Comparison of ENCODE assay signal across 8 cellular contexts in the genomic region with DNA sequence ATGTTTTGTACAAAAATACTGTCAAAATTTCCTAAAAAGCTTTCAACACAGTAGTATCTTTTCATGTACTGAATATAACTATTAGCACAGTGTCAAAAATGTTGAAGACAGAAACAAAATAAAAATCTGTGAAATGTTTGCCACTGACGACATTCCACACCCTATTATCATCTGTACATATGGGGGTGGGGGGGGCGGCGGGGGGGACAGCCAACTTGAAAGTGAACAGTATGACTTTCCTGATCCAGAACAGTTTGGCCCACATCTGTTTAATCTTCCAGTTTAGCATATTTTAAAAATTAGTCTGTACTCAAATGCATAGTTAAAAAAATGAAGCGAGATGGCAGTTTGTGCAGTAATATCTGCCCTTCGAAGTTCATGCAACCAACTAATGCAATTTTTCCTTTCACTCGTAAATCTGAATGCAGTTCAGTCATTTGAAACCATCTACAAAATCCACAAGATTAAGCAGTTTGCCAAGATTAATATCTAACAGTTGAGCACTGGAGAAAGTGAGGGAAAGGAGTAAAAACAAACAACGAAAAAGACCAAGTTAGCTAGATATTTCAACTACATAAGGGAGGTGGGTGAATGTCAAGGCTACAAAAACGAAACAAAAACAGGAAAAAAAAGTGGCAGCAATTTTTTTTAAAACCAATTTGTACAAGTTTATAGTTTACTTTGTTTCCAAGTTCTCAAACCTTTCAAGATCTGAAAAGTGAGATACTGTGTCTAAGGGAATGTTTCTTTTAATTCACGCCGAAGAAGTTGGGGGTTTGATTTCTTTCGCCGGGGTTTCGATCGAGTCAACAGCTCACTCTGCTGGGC. TPM values are rescaled to one million over a fixed set of nuclear protein-coding genes. Genes with fewer than 3 reads are reported as not detected.
DNase-seq lines count a peak whose midpoint lies in the region; ATAC-seq, FAIRE-seq and TF ChIP-seq lines count a peak whose summit lies in the region.

No MANE protein-coding gene starts in this region.

- H3K27me3 ChIP-seq in BLaER1: no peaks in the 10 kb centered on the region

- H3K27ac ChIP-seq in BLaER1 (peak overlapping the region; percentile 98), mesodermal cell (ENCODE audit: low read depth, low read length, severe bottlenecking) (peak overlapping the region; percentile 96)

- FAIRE-seq in GM12891 (lab: Jason Lieb, UNC): no peak

- peaks cover 22 to 24% (median 23%) of the 10 kb centered on the region in 3 donors for H3K4me1 Mint-ChIP-seq in IgD-negative memory B cell

- 2 to 4% methylated on average over 6 to 7 of the region's 14 CpGs for WGBS in mesodermal cell (ENCODE audit: insufficient coverage in 2 of 2), 2 experiments

- H4K20me1 ChIP-seq in BLaER1: peaks cover 34% of the 10 kb centered on the region

- no peak for ATAC-seq in GM21576 (IDR thresholded peaks at IDR 0.05; ENCODE audit: unreplicated experiment)

- H3K9me3 Mint-ChIP-seq in IgD-negative memory B cell: no peaks in the 10 kb centered on the region

- peak overlapping the region; percentile 85 for H3K4me2 ChIP-seq in BLaER1

- peak overlapping the region; percentile 94 to 100 (median 95) for H3K27ac Mint-ChIP-seq in IgD-negative memory B cell

- H3K36me3 ChIP-seq in BLaER1 (peaks cover 7% of the 10 kb centered on the region; the same call in 1 of the 2 replicates), mesodermal cell (ENCODE audit: control insufficient read depth, insufficient read depth, low read length) (peaks cover 28% of the 10 kb centered on the region)

- DNase-seq in cardiac fibroblast (ENCODE audit: low read depth in 2 of 2) (peak; percentile 39 to 44), NCI-H1694 treated with DMSO at 0.1 percent for 48 hours (lab: John Stamatoyannopoulos, UW) (no peak), GM12891 (ENCODE audit: insufficient read length, low spot score) (no peak), kidney tubule cell (ENCODE audit: low spot score) (no peak)

- peak overlapping the region; percentile 82 for H3K4me3 ChIP-seq in BLaER1
- H3K4me3 ChIP-seq in cardiac fibroblast (replicated peaks in 1 of 2; ENCODE audit: low read depth in 2 of 2, low read length in 2 of 2): peak overlapping the region; percentile 92 to 93
- H3K4me3 ChIP-seq in mesodermal cell (ENCODE audit: extremely low read depth, insufficient read depth, low read length, poor library complexity, severe bottlenecking): peak overlapping the region; percentile 97

- peak overlapping the region; percentile 92 for H3K9ac ChIP-seq in BLaER1

- H3K36me3 Mint-ChIP-seq in IgD-negative memory B cell: no peaks in the 10 kb centered on the region

- peaks cover 57% of the 10 kb centered on the region for H3K4me1 ChIP-seq in BLaER1
- H3K4me1 ChIP-seq in mesodermal cell (ENCODE audit: control insufficient read depth, insufficient read depth, low read length, poor library complexity, severe bottlenecking): peaks cover 33% of the 10 kb centered on the region

- H3K27me3 Mint-ChIP-seq in IgD-negative memory B cell: no peaks in the 10 kb centered on the region

- no peak for TF ChIP-seq POLR2A in GM12891 (IDR thresholded peaks at IDR 0.05; ENCODE audit: low read depth, low read length)

- no peaks in the 10 kb centered on the region for H3K9me3 ChIP-seq in BLaER1
- no peaks in the 10 kb centered on the region for H3K9me3 ChIP-seq in mesodermal cell (ENCODE audit: control insufficient read depth, low read length)

- TF ChIP-seq CTCF in cardiac fibroblast (IDR thresholded peaks at IDR 0.05; ENCODE audit: low read depth, low read length): no peak

- peak overlapping the region; percentile 98 to 100 (median 99) for H3K4me3 Mint-ChIP-seq in IgD-negative memory B cell

TF ChIP-seq in GM12891, 5 proteins besides CTCF, POLR2A, EP300 and RAD21:
- no peak for TF ChIP-seq TAF1 (IDR thresholded peaks at IDR 0.05; ENCODE audit: low read depth, low read length)

RNA-seq across cellular contexts. Expression of gene CITED2, which starts 1.9 kb away (rescaled TPM):
- 15.8 TPM for polyA plus RNA-seq in IgD-negative memory B cell
- polyA plus RNA-seq in mesodermal cell (2013, experiment 1 of 2): 203 TPM
- 188 TPM for polyA plus RNA-seq in mesodermal cell (2013, experiment 2 of 2)
- polyA plus RNA-seq in GM12891 (2012; ENCODE audit: low read depth, missing spikeins): 9.6 TPM

Comparison
In these comparisons a context has a peak if more than half of its experiments do, and no peak if none do; other contexts are left out.
1. DNase-seq: peak in cardiac fibroblast (2 of 2); none in NCI-H1694 treated with DMSO at 0.1 percent for 48 hours (single experiment), GM12891 (single experiment) and kidney tubule cell (single experiment).
2. Peak in every context shown above with its lines, with median percentiles within 50 percentile points of each other: H3K4me3 ChIP-seq.